In the genomic region with DNA sequence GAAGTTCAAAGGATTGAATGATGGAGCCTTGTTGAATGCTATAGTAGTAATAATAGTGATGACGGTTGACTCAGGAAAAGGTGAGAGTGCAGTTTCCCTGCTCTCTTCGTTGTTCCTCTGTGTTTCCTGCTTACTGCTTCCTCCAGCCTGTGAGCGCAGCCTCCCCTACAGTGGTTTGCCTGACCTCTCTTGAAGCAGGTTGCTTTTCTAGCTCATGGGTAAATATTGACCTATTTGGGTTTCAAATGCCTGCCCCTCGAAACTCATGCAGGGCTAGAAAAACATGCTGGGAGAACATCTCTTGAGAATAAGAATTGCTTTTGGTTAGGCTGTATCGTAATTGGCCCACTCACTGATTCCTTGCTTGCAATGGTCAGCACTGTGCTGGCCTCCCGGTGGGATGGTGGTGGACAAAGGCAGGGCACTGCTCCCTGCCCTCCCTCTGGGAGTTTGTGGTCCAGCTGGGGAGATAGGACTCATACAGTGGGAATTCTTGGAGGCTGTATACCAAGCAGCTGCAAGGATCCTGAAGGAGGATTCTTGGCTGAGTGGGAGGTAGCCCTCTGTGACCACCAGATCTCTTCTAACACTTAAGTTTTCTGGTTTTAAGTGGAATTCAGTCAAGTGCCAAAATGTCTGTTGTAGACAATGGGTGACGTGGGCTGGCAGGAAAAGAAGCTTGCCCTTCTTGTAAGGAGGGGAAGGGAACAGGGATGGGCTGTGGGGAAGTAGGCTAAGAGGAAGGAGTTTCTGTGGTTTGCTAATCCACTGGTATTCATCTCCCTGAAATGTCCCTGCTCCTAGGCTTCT, we compare ENCODE assay signal across 10 cellular contexts. TPM values are rescaled to one million over a fixed set of nuclear protein-coding genes. Genes with fewer than 3 reads are reported as not detected.
DNase-seq lines count a peak whose midpoint lies in the region; ATAC-seq and TF ChIP-seq lines count a peak whose summit lies in the region.
"Had no signal": no experiment of that assay in that cellular context is flagged by ENCODE, and none has a peak within 500 bp of the region (broad histone marks: within the 10 kb centered on the region; RNA-seq: fewer than 3 reads in every experiment).

No MANE protein-coding gene starts in this region.

- intact Hi-C loops in mucosa of descending colon (cut with DNase I, micrococcal nuclease): no loop called here

- CTCF ChIA-PET in AG04449 (lab: Yijun Ruan, JAX): interaction anchor here (0.9 to 1.9 kb wide), 4 partner anchors 13 to 170 kb away, joined by 3 to 8 read pairs (median 4); a partner anchor contains a TSS

- H3K4me3 ChIP-seq in AG04449 (ENCODE audit: low read depth, low read length): no peak overlapping the region
- no peak overlapping the region for H3K4me3 ChIP-seq in mucosa of descending colon
- H3K4me3 ChIP-seq: K562 had no signal

- ATAC-seq in mucosa of descending colon (peak; percentile 4), GM18861 (IDR thresholded peaks at IDR 0.05; ENCODE audit: unreplicated experiment) (no peak), GM21529 (IDR thresholded peaks at IDR 0.05; ENCODE audit: unreplicated experiment) (no peak)
- ATAC-seq: K562 had no signal

- H3K27ac ChIP-seq in cingulate gyrus (ENCODE audit: low read depth, low read length): peak overlapping the region; percentile 70

- H3K9me3 ChIP-seq in mucosa of descending colon: no peaks in the 10 kb centered on the region

- peaks cover 16% of the 10 kb centered on the region for H3K4me1 ChIP-seq in mucosa of descending colon (ENCODE audit: low read depth)

- DNase-seq in AG04449 (ENCODE audit: low read depth, low spot score) (peak; percentile 79), KBM-7 (peak; percentile 79), mucosa of descending colon (no peak), NCI-H2196 treated with DMSO at 0.1 percent for 48 hours (lab: John Stamatoyannopoulos, UW; ENCODE audit: unreplicated experiment) (no peak), SHP77 (lab: John Stamatoyannopoulos, UW) (no peak)
- DNase-seq: stimulated activated CD4-positive, alpha-beta T cell treated with anti-CD3 and anti-CD28 coated beads, Interleukin-2, amount 100 ng/mL, for 24 hours had no signal

- TF ChIP-seq CTCF in AG04449 (IDR thresholded peaks at IDR 0.05; ENCODE audit: insufficient read depth, low read length, missing control alignments): no peak
- no peak for TF ChIP-seq CTCF in mucosa of descending colon (IDR thresholded peaks at IDR 0.05)

- H3K36me3 ChIP-seq in mucosa of descending colon (ENCODE audit: low read depth): no peaks in the 10 kb centered on the region

- in situ Hi-C loops in KBM-7 (cut with MboI; ENCODE audit: low pct_unique_long_range_greater_than_20kb, low sequenced_read_pairs): no loop called here

- POLR2A ChIA-PET in AG04449 (lab: Yijun Ruan, JAX): interaction anchor here (0.5 to 3.2 kb wide), 6 partner anchors 11 to 262 kb away, joined by 3 to 15 read pairs (median 6); a partner anchor contains a TSS

RNA-seq across cellular contexts. Expression of a gene that starts 5.4 kb away (rescaled TPM):
- total RNA-seq in mucosa of descending colon: 10 to 100 TPM; 73.7 to 89.5 (median 80.8) TPM

RNA-seq across cellular contexts. Expression of a gene that starts 6.0 kb away (rescaled TPM):
- 10 to 100 TPM; 10.8 to 39.3 (median 28.3) TPM for total RNA-seq in mucosa of descending colon

RNA-seq across cellular contexts. Expression of a gene that starts 12.3 kb away (rescaled TPM):
- total RNA-seq in mucosa of descending colon: 10 to 100 TPM in 1 of 3 donors, 1 to 10 TPM in 2; 9.4 to 20.9 (median 10.0) TPM

RNA-seq across cellular contexts. Expression of a gene that starts 12.8 kb away (rescaled TPM):
- 100 to 1,000 TPM; 125 to 312 (median 254) TPM for total RNA-seq in mucosa of descending colon

RNA-seq across cellular contexts. Expression of a gene that starts 21.7 kb away (rescaled TPM):
- 10 to 100 TPM; 36.4 to 45.5 (median 36.7) TPM for total RNA-seq in mucosa of descending colon

Comparison
In these comparisons a context has a peak if more than half of its experiments do, and no peak if none do; other contexts are left out.
1. DNase-seq: peak in AG04449 (single experiment) and KBM-7 (single experiment); none in mucosa of descending colon (0 of 3), NCI-H2196 treated with DMSO at 0.1 percent for 48 hours (single experiment) and SHP77 (0 of 2).